Comparison of ENCODE assay signal across 20 cellular contexts in genomic region chr9:106019702-106020101, GRCh38.
"Had no signal": no experiment of that assay in that cellular context is flagged by ENCODE, and none has a peak within 500 bp of the region (broad histone marks: within the 10 kb centered on the region; RNA-seq: fewer than 3 reads in every experiment).

No MANE protein-coding gene starts in this region.

- DNase-seq: activated CD4-positive, alpha-beta T cell treated with anti-CD3 and anti-CD28 coated beads, Interleukin-2, amount 10 ng/mL, durations not matched to agents 7 days and 5 days; activated CD4-positive, CD25-positive, alpha-beta regulatory T cell; activated CD8-positive, alpha-beta memory T cell treated with anti-CD3 and anti-CD28 coated beads for 24 hours; activated naive CD8-positive, alpha-beta T cell treated with anti-CD3 and anti-CD28 coated beads for 36 hours; amygdala; body of pancreas; cerebellar nuclear complex; erythroblast; gastrocnemius medialis; kidney glomerular epithelial cell; mesendoderm; sigmoid colon; stimulated activated CD4-positive, alpha-beta T cell treated with anti-CD3 and anti-CD28 coated beads, Interleukin-1b, Interleukin-23, amount 100 ng/mL, for 48 hours; SW 1271 had no signal

- H3K27ac ChIP-seq: body of pancreas, gastrocnemius medialis, ovary, sigmoid colon, thoracic aorta had no signal

- ATAC-seq: body of pancreas, gastrocnemius medialis had no signal

- H3K27ac Mint-ChIP-seq: activated CD4-positive, alpha-beta T cell treated with anti-CD3 and anti-CD28 coated beads, Interleukin-2, amount 10 ng/mL, durations not matched to agents 7 days and 5 days; activated naive CD8-positive, alpha-beta T cell treated with anti-CD3 and anti-CD28 coated beads for 36 hours; activated T-helper 1 cell treated with anti-CD3 and anti-CD28 coated beads, Interleukin-12 subunit alpha, Interleukin-12 subunit beta, Interleukin-2, Interleukin-4 antibody, amounts not matched to agents 30 ng/mL and 10 ng/mL and 1 ng/mL, durations not matched to agents 14 hours and 24 hours and 36 hours; dendritic cell treated with granulocyte-macrophage colony-stimulating factor and Interleukin-4, amounts not matched to agents 40 ng/mL and 50 ng/mL, for 4 days had no signal

- H3K9me3 ChIP-seq: body of pancreas, gastrocnemius medialis, heart right ventricle, ovary, sigmoid colon, thoracic aorta had no signal

- H3K36me3 ChIP-seq: gastrocnemius medialis, heart right ventricle, ovary, sigmoid colon, thoracic aorta had no signal

- H3K4me3 ChIP-seq: body of pancreas, gastrocnemius medialis, heart right ventricle, ovary, sigmoid colon, thoracic aorta had no signal

- H3K9me3 Mint-ChIP-seq: activated CD4-positive, alpha-beta T cell treated with anti-CD3 and anti-CD28 coated beads, Interleukin-2, amount 10 ng/mL, durations not matched to agents 7 days and 5 days; activated naive CD8-positive, alpha-beta T cell treated with anti-CD3 and anti-CD28 coated beads for 36 hours; activated T-helper 1 cell treated with anti-CD3 and anti-CD28 coated beads, Interleukin-12 subunit alpha, Interleukin-12 subunit beta, Interleukin-2, Interleukin-4 antibody, amounts not matched to agents 30 ng/mL and 10 ng/mL and 1 ng/mL, durations not matched to agents 14 hours and 24 hours and 36 hours; dendritic cell treated with granulocyte-macrophage colony-stimulating factor and Interleukin-4, amounts not matched to agents 40 ng/mL and 50 ng/mL, for 4 days; nephron had no signal

- H3K4me1 Mint-ChIP-seq: activated CD4-positive, alpha-beta T cell treated with anti-CD3 and anti-CD28 coated beads, Interleukin-2, amount 10 ng/mL, durations not matched to agents 7 days and 5 days; activated naive CD8-positive, alpha-beta T cell treated with anti-CD3 and anti-CD28 coated beads for 36 hours had no signal

- H3K36me3 Mint-ChIP-seq: activated naive CD8-positive, alpha-beta T cell treated with anti-CD3 and anti-CD28 coated beads for 36 hours had no signal

- H3K27me3 ChIP-seq: body of pancreas, gastrocnemius medialis, heart right ventricle, ovary, sigmoid colon had no signal

- H3K4me3 Mint-ChIP-seq: activated CD4-positive, alpha-beta T cell treated with anti-CD3 and anti-CD28 coated beads, Interleukin-2, amount 10 ng/mL, durations not matched to agents 7 days and 5 days; activated naive CD8-positive, alpha-beta T cell treated with anti-CD3 and anti-CD28 coated beads for 36 hours; activated T-helper 1 cell treated with anti-CD3 and anti-CD28 coated beads, Interleukin-12 subunit alpha, Interleukin-12 subunit beta, Interleukin-2, Interleukin-4 antibody, amounts not matched to agents 30 ng/mL and 10 ng/mL and 1 ng/mL, durations not matched to agents 14 hours and 24 hours and 36 hours; dendritic cell treated with granulocyte-macrophage colony-stimulating factor and Interleukin-4, amounts not matched to agents 40 ng/mL and 50 ng/mL, for 4 days; nephron had no signal

- H3K4me1 ChIP-seq: body of pancreas, gastrocnemius medialis, sigmoid colon had no signal

- H3K27me3 Mint-ChIP-seq: activated CD4-positive, alpha-beta T cell treated with anti-CD3 and anti-CD28 coated beads, Interleukin-2, amount 10 ng/mL, durations not matched to agents 7 days and 5 days had no signal
